Comparison of ENCODE assay signal across 8 cellular contexts in the genomic region with DNA sequence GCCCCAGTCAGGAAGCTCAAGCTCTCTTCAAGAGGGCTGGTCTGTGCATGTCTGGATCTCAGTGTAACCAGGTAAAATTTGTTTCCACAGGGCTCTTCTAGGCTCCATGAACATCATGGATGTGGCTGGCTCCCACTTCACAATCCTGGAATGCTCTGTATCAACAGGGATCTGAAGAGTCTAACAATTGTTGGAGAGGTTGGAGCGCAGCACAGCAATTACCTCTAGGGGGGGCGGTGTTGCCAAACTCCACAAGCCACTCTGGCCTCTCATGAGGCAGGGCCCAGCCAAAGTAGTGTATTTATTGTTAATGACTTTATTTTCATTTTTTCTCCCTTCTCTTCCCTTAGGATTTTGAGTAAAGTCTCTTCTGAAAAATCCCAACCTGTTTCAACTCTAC. TPM values are rescaled to one million over a fixed set of nuclear protein-coding genes. Genes with fewer than 3 reads are reported as not detected.
DNase-seq lines count a peak whose midpoint lies in the region; ATAC-seq, FAIRE-seq and TF ChIP-seq lines count a peak whose summit lies in the region.

No MANE protein-coding gene starts in this region.

- no peak overlapping the region for H3K9ac ChIP-seq in GM12878 (ENCODE audit: control insufficient read depth, insufficient read depth, low read length)

- H3K4me3 Mint-ChIP-seq in activated naive CD4-positive, alpha-beta T cell treated with anti-CD3 and anti-CD28 coated beads, Interleukin-2, amount 10 ng/mL, durations not matched to agents 7 days and 5 days = no peak overlapping the region
- peak overlapping the region; percentile 42 for H3K4me3 Mint-ChIP-seq in neural crest cell

- H4K20me1 ChIP-seq in GM12878 (ENCODE audit: control insufficient read depth, insufficient read depth) = no peaks in the 10 kb centered on the region

- peak; percentile 43 for DNase-seq in activated naive CD4-positive, alpha-beta T cell treated with anti-CD3 and anti-CD28 coated beads, Interleukin-2, amount 10 ng/mL, durations not matched to agents 7 days and 5 days
- no peak for DNase-seq in activated naive CD4-positive, alpha-beta T cell treated with Interleukin-2 at 50 U/mL for 16 hours
- DNase-seq in NCI-H1105 treated with DMSO at 0.1 percent for 48 hours (lab: John Stamatoyannopoulos, UW) = peak; percentile 63
- DNase-seq in GM12878 (ENCODE audit: low read depth, low spot score) = no peak
- DNase-seq in neural crest cell (ENCODE audit: low read depth, low spot score) = no peak
- DNase-seq in germinal center (ENCODE audit: low spot score) = no peak

- TF ChIP-seq CTCF in GM12878 (IDR thresholded peaks at IDR 0.05 in 2 of 3, conservative IDR thresholded peaks at IDR 0.05 in 1 of 3; ENCODE audit: control insufficient read depth in 2 of 3, extremely low read depth in 1 of 3, insufficient read depth in 1 of 3, low read depth in 3 of 3, low read length in 3 of 3) (peak; percentile 42 to 54 (median 47); a peak in 5 of 6 replicates), neural crest cell (conservative IDR thresholded peaks at IDR 0.05) (peak; percentile 51)

- H2AFZ ChIP-seq in GM12878 (ENCODE audit: control insufficient read depth, low read depth, low read length) = no peak overlapping the region

- H3K4me3 ChIP-seq in GM12878 = no peak overlapping the region

- 0 out of 2 replicates have a peak, but pooled peaks have one; percentile 35 for TF ChIP-seq RAD21 in GM12878 (IDR thresholded peaks at IDR 0.05; ENCODE audit: insufficient read depth, low read depth, low read length)

- TF ChIP-seq EP300 in GM12878 (IDR thresholded peaks at IDR 0.05; ENCODE audit: borderline replicate concordance in 1 of 2, control insufficient read depth in 1 of 2, low read depth in 2 of 2, low read length in 2 of 2) = no peak

- CTCF ChIA-PET in activated naive CD4-positive, alpha-beta T cell treated with anti-CD3 and anti-CD28 coated beads, Interleukin-2, amount 10 ng/mL, durations not matched to agents 7 days and 5 days (lab: Charles Lee) = interaction anchor here (0.6 to 1.8 kb wide), 3 partner anchors 16 to 233 kb away, joined by 3 to 7 read pairs (median 3); no protein-coding TSS in a partner anchor
- CTCF ChIA-PET in GM12878 (lab: Yijun Ruan, JAX) = interaction anchor here (1.1 kb wide), 1 partner anchor 98 kb away, joined by 3 read pairs; no protein-coding TSS in a partner anchor

- no peak overlapping the region for H3K27ac ChIP-seq in GM12878 (ENCODE audit: control insufficient read depth, insufficient read depth)

- SMC1A ChIA-PET in GM12878 (lab: Charles Lee; ENCODE audit: uncharacterized antibody, unreplicated experiment) = interaction anchor here (1.0 to 2.1 kb wide), 2 partner anchors 97 to 109 kb away, joined by 3 to 7 read pairs; no protein-coding TSS in a partner anchor

- no peak for TF ChIP-seq POLR2A in GM12878 (IDR thresholded peaks at IDR 0.05; ENCODE audit: low read depth, low read length)

- POLR2A ChIA-PET in GM12878 (lab: Charles Lee) = no interaction called here

- H3K4me2 ChIP-seq in GM12878 (ENCODE audit: control insufficient read depth, insufficient read depth) = no peak overlapping the region

- intact Hi-C loops in GM12878 (cut with micrococcal nuclease; ENCODE audit: unreplicated experiment) = no loop called here

- no peak overlapping the region for H3K27ac Mint-ChIP-seq in activated naive CD4-positive, alpha-beta T cell treated with anti-CD3 and anti-CD28 coated beads, Interleukin-2, amount 10 ng/mL, durations not matched to agents 7 days and 5 days
- H3K27ac Mint-ChIP-seq in neural crest cell (ENCODE audit: unreplicated experiment) = no peak overlapping the region

- no peaks in the 10 kb centered on the region for H3K4me1 ChIP-seq in GM12878 (ENCODE audit: control insufficient read depth, insufficient read depth, low read length)

- ATAC-seq in GM12878 (peak; percentile 80), GM18511 (IDR thresholded peaks at IDR 0.05; ENCODE audit: unreplicated experiment) (no peak), GM21717 (IDR thresholded peaks at IDR 0.05; ENCODE audit: unreplicated experiment) (no peak)

- H3K9me3 Mint-ChIP-seq in activated naive CD4-positive, alpha-beta T cell treated with anti-CD3 and anti-CD28 coated beads, Interleukin-2, amount 10 ng/mL, durations not matched to agents 7 days and 5 days = no peaks in the 10 kb centered on the region
- H3K9me3 Mint-ChIP-seq in neural crest cell = no peaks in the 10 kb centered on the region

- peaks cover 8% of the 10 kb centered on the region for H3K4me1 Mint-ChIP-seq in activated naive CD4-positive, alpha-beta T cell treated with anti-CD3 and anti-CD28 coated beads, Interleukin-2, amount 10 ng/mL, durations not matched to agents 7 days and 5 days
- H3K4me1 Mint-ChIP-seq in neural crest cell = peaks cover 8% of the 10 kb centered on the region

- no TSS peak for BruUV-seq in GM12878 (replicated peaks; lab: Mats Ljungman, UMichigan)

- H3K36me3 ChIP-seq in GM12878 (ENCODE audit: control insufficient read depth in 2 of 2, insufficient read depth in 2 of 2, low read length in 1 of 2) = no peaks in the 10 kb centered on the region

- in situ Hi-C loops in GM12878 (cut with MboI) = no loop called here

- RAD21 ChIA-PET in GM12878 (lab: Charles Lee; ENCODE audit: unreplicated experiment) = no interaction called here

- H3K36me3 Mint-ChIP-seq in activated naive CD4-positive, alpha-beta T cell treated with anti-CD3 and anti-CD28 coated beads, Interleukin-2, amount 10 ng/mL, durations not matched to agents 7 days and 5 days = no peaks in the 10 kb centered on the region
- no peaks in the 10 kb centered on the region for H3K36me3 Mint-ChIP-seq in neural crest cell (ENCODE audit: low read depth)

- H3K9me3 ChIP-seq in GM12878 (replicated peaks; ENCODE audit: control insufficient read depth, insufficient read depth, low read length) = no peaks in the 10 kb centered on the region

- no peaks in the 10 kb centered on the region for H3K27me3 ChIP-seq in GM12878 (replicated peaks in 1 of 2; ENCODE audit: control insufficient read depth in 2 of 2, insufficient read depth in 2 of 2, low read length in 1 of 2)

- peaks cover 19% of the 10 kb centered on the region for H3K27me3 Mint-ChIP-seq in activated naive CD4-positive, alpha-beta T cell treated with anti-CD3 and anti-CD28 coated beads, Interleukin-2, amount 10 ng/mL, durations not matched to agents 7 days and 5 days
- peaks cover 5% of the 10 kb centered on the region for H3K27me3 Mint-ChIP-seq in neural crest cell (ENCODE audit: low read depth)

- 78% methylated on average over 2 of the region's 2 CpGs for WGBS in GM12878 (ENCODE audit: insufficient coverage, insufficient replicate concordance, low lambda C conversion rate, missing lambda C conversion rate)

- no peak for FAIRE-seq in GM12878 (lab: Jason Lieb, UNC)

- peaks cover 3% of the 10 kb centered on the region for H3K79me2 ChIP-seq in GM12878 (ENCODE audit: control insufficient read depth, insufficient read depth, low read length)

RNA-seq across cellular contexts. Expression of a gene that starts 6.1 kb away (rescaled TPM):
- 132 and 135 TPM in 2 replicates for total RNA-seq in GM12878 (2013; cell fraction: nucleolus; rRNA removed)
- 50.9 and 53.9 TPM in 2 replicates for total RNA-seq in GM12878 (2014; rRNA removed)
- 46.1 and 50.4 TPM in 2 replicates for total RNA-seq in GM12878 (2014; rRNA removed; fragmentation: Illumina TruSeq; extraction: Trizol)
- 44.9 and 50.7 TPM in 2 replicates for total RNA-seq in GM12878 (2021)
- 31.4 TPM for polyA plus RNA-seq in GM12878 (2011; ENCODE audit: low read depth)
- 49.7 and 58.5 TPM in 2 replicates for polyA plus RNA-seq in GM12878 (2011; rRNA removed)
- 55.7 and 63.4 TPM in 2 replicates for polyA plus RNA-seq in GM12878 (2011; cell fraction: cytosol; rRNA removed)
- 145 and 159 TPM in 2 replicates for polyA plus RNA-seq in GM12878 (2011; cell fraction: nucleus; rRNA removed)
- polyA plus RNA-seq in GM12878 (2012) = 33.0 and 34.6 TPM in 2 replicates
- 53.5 and 55.9 TPM in 2 replicates for polyA plus RNA-seq in GM12878 (2014; fragmentation: Illumina TruSeq; extraction: Trizol)
- polyA plus RNA-seq in GM12878 (2014; fragmentation: Nextera tagmentation; extraction: Ambion mirVana) = 10 to 100 TPM; 13.7 to 23.6 TPM
- 65.1 and 72.4 TPM in 2 replicates for polyA plus RNA-seq in GM12878 (2014; rRNA removed)
- polyA plus RNA-seq in GM12878 (2016; fragmentation: Nextera tagmentation; extraction: Ambion mirVana) = 10 to 100 TPM; 79.2 to 82.7 TPM
- polyA minus RNA-seq in GM12878 (2011; rRNA and poly(A)+ RNA removed) = 72.0 and 84.9 TPM in 2 replicates
- polyA minus RNA-seq in GM12878 (2011; cell fraction: cytosol; rRNA and poly(A)+ RNA removed) = 13.2 and 18.6 TPM in 2 replicates
- polyA minus RNA-seq in GM12878 (2011; cell fraction: nucleus; rRNA and poly(A)+ RNA removed) = 60.4 and 91.0 TPM in 2 replicates
- 54.8 and 57.7 TPM in 2 replicates for total RNA-seq in neural crest cell

RNA-seq across cellular contexts. Expression of a gene that starts 26.2 kb away (rescaled TPM):
- 59.5 and 59.7 TPM in 2 replicates for total RNA-seq in GM12878 (2013; cell fraction: nucleolus; rRNA removed)
- total RNA-seq in GM12878 (2014; rRNA removed) = 15.6 and 19.4 TPM in 2 replicates
- total RNA-seq in GM12878 (2014; rRNA removed; fragmentation: Illumina TruSeq; extraction: Trizol) = 8.1 and 9.1 TPM in 2 replicates
- total RNA-seq in GM12878 (2021) = 34.3 and 39.7 TPM in 2 replicates
- polyA plus RNA-seq in GM12878 (2011; ENCODE audit: low read depth) = 9.2 TPM
- polyA plus RNA-seq in GM12878 (2011; rRNA removed) = 18.7 and 25.9 TPM in 2 replicates
- 27.4 and 32.2 TPM in 2 replicates for polyA plus RNA-seq in GM12878 (2011; cell fraction: cytosol; rRNA removed)
- 109 and 150 TPM in 2 replicates for polyA plus RNA-seq in GM12878 (2011; cell fraction: nucleus; rRNA removed)
- polyA plus RNA-seq in GM12878 (2012) = 20.8 and 21.5 TPM in 2 replicates
- polyA plus RNA-seq in GM12878 (2014; fragmentation: Illumina TruSeq; extraction: Trizol) = 13.8 and 19.1 TPM in 2 replicates
- polyA plus RNA-seq in GM12878 (2014; fragmentation: Nextera tagmentation; extraction: Ambion mirVana) = 1 to 10 TPM; 2.2 to 2.4 TPM
- 33.0 and 34.0 TPM in 2 replicates for polyA plus RNA-seq in GM12878 (2014; rRNA removed)
- polyA plus RNA-seq in GM12878 (2016; fragmentation: Nextera tagmentation; extraction: Ambion mirVana) = 1 to 10 TPM; 6.8 to 9.8 TPM
- 27.9 and 30.6 TPM in 2 replicates for polyA minus RNA-seq in GM12878 (2011; rRNA and poly(A)+ RNA removed)
- polyA minus RNA-seq in GM12878 (2011; cell fraction: cytosol; rRNA and poly(A)+ RNA removed) = 17.6 and 22.2 TPM in 2 replicates
- 23.1 and 41.1 TPM in 2 replicates for polyA minus RNA-seq in GM12878 (2011; cell fraction: nucleus; rRNA and poly(A)+ RNA removed)
- total RNA-seq in neural crest cell = 90.9 and 93.8 TPM in 2 replicates

RNA-seq across cellular contexts. Expression of a gene that starts 32.1 kb away (rescaled TPM):
- not detected in 2 replicates for total RNA-seq in GM12878 (2013; cell fraction: nucleolus; rRNA removed)
- total RNA-seq in GM12878 (2014; rRNA removed) (not detected in 2 replicates), GM12878 (2014; rRNA removed; fragmentation: Illumina TruSeq; extraction: Trizol) (not detected in 2 replicates), GM12878 (2021) (not detected in 2 replicates), neural crest cell (not detected in 2 replicates)
- polyA plus RNA-seq in GM12878 (2011; ENCODE audit: low read depth) = not detected
- polyA plus RNA-seq in GM12878 (2011; rRNA removed) (not detected in 2 replicates), GM12878 (2014; fragmentation: Illumina TruSeq; extraction: Trizol) (not detected in 2 replicates), GM12878 (2014; fragmentation: Nextera tagmentation; extraction: Ambion mirVana) (not detected), GM12878 (2014; rRNA removed) (not detected in 2 replicates), GM12878 (2016; fragmentation: Nextera tagmentation; extraction: Ambion mirVana) (not detected)
- polyA plus RNA-seq in GM12878 (2011; cell fraction: cytosol; rRNA removed) = not detected in 2 replicates
- not detected in 2 replicates for polyA plus RNA-seq in GM12878 (2011; cell fraction: nucleus; rRNA removed)
- polyA plus RNA-seq in GM12878 (2012) = not detected in 2 replicates
- polyA minus RNA-seq in GM12878 (2011; rRNA and poly(A)+ RNA removed) = not detected in 2 replicates
- not detected in 2 replicates for polyA minus RNA-seq in GM12878 (2011; cell fraction: cytosol; rRNA and poly(A)+ RNA removed)
- not detected in 2 replicates for polyA minus RNA-seq in GM12878 (2011; cell fraction: nucleus; rRNA and poly(A)+ RNA removed)

RNA-seq across cellular contexts. Expression of a gene that starts 45.6 kb away (rescaled TPM):
- total RNA-seq in GM12878 (2013; cell fraction: nucleolus; rRNA removed) = 83.0 and 85.8 TPM in 2 replicates
- total RNA-seq in GM12878 (2014; rRNA removed) (148 and 159 TPM in 2 replicates), GM12878 (2014; rRNA removed; fragmentation: Illumina TruSeq; extraction: Trizol) (110 and 115 TPM in 2 replicates), GM12878 (2021) (180 and 191 TPM in 2 replicates), neural crest cell (271 and 289 TPM in 2 replicates)
- polyA plus RNA-seq in GM12878 (2011; ENCODE audit: low read depth) = 363 TPM
- polyA plus RNA-seq in GM12878 (2011; rRNA removed) (163 and 269 TPM in 2 replicates), GM12878 (2014; fragmentation: Illumina TruSeq; extraction: Trizol) (120 and 164 TPM in 2 replicates), GM12878 (2014; fragmentation: Nextera tagmentation; extraction: Ambion mirVana) (10 to 100 TPM; 65.6 to 68.9 TPM), GM12878 (2014; rRNA removed) (156 and 174 TPM in 2 replicates), GM12878 (2016; fragmentation: Nextera tagmentation; extraction: Ambion mirVana) (100 to 1,000 TPM; 340 to 356 TPM)
- 161 and 196 TPM in 2 replicates for polyA plus RNA-seq in GM12878 (2011; cell fraction: cytosol; rRNA removed)
- polyA plus RNA-seq in GM12878 (2011; cell fraction: nucleus; rRNA removed) = 276 and 344 TPM in 2 replicates
- 175 and 249 TPM in 2 replicates for polyA plus RNA-seq in GM12878 (2012)
- 166 and 258 TPM in 2 replicates for polyA minus RNA-seq in GM12878 (2011; rRNA and poly(A)+ RNA removed)
- 45.6 and 50.7 TPM in 2 replicates for polyA minus RNA-seq in GM12878 (2011; cell fraction: cytosol; rRNA and poly(A)+ RNA removed)
- polyA minus RNA-seq in GM12878 (2011; cell fraction: nucleus; rRNA and poly(A)+ RNA removed) = 52.1 and 85.1 TPM in 2 replicates

RNA-seq across cellular contexts. Expression of a gene that starts 57.0 kb away (rescaled TPM):
- 51.7 and 54.6 TPM in 2 replicates for total RNA-seq in GM12878 (2013; cell fraction: nucleolus; rRNA removed)
- total RNA-seq in GM12878 (2014; rRNA removed) (46.6 and 49.4 TPM in 2 replicates), GM12878 (2014; rRNA removed; fragmentation: Illumina TruSeq; extraction: Trizol) (25.7 and 25.8 TPM in 2 replicates), GM12878 (2021) (56.1 and 61.8 TPM in 2 replicates), neural crest cell (63.9 and 67.3 TPM in 2 replicates)
- 21.7 TPM for polyA plus RNA-seq in GM12878 (2011; ENCODE audit: low read depth)
- polyA plus RNA-seq in GM12878 (2011; rRNA removed) (30.8 and 44.4 TPM in 2 replicates), GM12878 (2014; fragmentation: Illumina TruSeq; extraction: Trizol) (21.0 and 36.9 TPM in 2 replicates), GM12878 (2014; fragmentation: Nextera tagmentation; extraction: Ambion mirVana) (1 to 10 TPM; 6.1 to 8.1 TPM), GM12878 (2014; rRNA removed) (70.6 and 81.7 TPM in 2 replicates), GM12878 (2016; fragmentation: Nextera tagmentation; extraction: Ambion mirVana) (10 to 100 TPM; 66.8 to 71.3 TPM)
- polyA plus RNA-seq in GM12878 (2011; cell fraction: cytosol; rRNA removed) = 54.9 and 80.9 TPM in 2 replicates
- 273 and 282 TPM in 2 replicates for polyA plus RNA-seq in GM12878 (2011; cell fraction: nucleus; rRNA removed)
- 40.9 and 45.8 TPM in 2 replicates for polyA plus RNA-seq in GM12878 (2012)
- 53.6 and 96.3 TPM in 2 replicates for polyA minus RNA-seq in GM12878 (2011; rRNA and poly(A)+ RNA removed)
- 22.8 and 23.0 TPM in 2 replicates for polyA minus RNA-seq in GM12878 (2011; cell fraction: cytosol; rRNA and poly(A)+ RNA removed)
- 96.4 and 138 TPM in 2 replicates for polyA minus RNA-seq in GM12878 (2011; cell fraction: nucleus; rRNA and poly(A)+ RNA removed)

Comparison
In these comparisons a context has a peak if more than half of its experiments do, and no peak if none do; other contexts are left out.
1. DNase-seq: peak in activated naive CD4-positive, alpha-beta T cell treated with anti-CD3 and anti-CD28 coated beads, Interleukin-2, amount 10 ng/mL, durations not matched to agents 7 days and 5 days (single experiment) and NCI-H1105 treated with DMSO at 0.1 percent for 48 hours (single experiment); none in activated naive CD4-positive, alpha-beta T cell treated with Interleukin-2 at 50 U/mL for 16 hours (single experiment), GM12878 (single experiment), neural crest cell (single experiment) and germinal center (single experiment).